In the genomic region with DNA sequence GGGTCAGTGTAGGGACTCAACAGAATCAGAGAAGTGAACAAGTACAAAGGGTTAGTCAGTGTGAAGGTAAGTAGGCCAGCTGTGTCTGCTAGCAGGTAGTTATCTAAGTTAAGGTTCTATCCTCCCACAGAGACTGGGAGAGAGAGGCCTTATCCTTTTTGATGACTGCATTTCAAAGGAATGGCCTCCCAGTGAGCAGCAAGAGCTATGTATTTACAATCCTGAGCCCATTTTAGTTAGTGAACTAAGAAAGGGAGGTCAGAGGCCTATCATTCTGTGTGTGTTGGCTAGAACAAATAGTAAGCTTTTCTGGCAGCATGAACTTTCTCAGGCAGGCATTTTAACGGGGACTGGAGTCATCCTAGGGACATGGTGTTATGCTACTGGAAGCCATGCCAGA, we compare ENCODE assay signal across 12 cellular contexts.
A peak's percentile ranks its signal among the peaks of the same experiment; 100 is the strongest.
DNase-seq lines count a peak whose midpoint lies in the region; ATAC-seq lines count a peak whose summit lies in the region.
"Had no signal": no experiment of that assay in that cellular context is flagged by ENCODE, and none has a peak within 500 bp of the region (broad histone marks: within the 10 kb centered on the region; RNA-seq: fewer than 3 reads in every experiment).

No MANE protein-coding gene starts in this region.

- H3K36me3 ChIP-seq in SJSA1, result no peaks in the 10 kb centered on the region
- no peaks in the 10 kb centered on the region for H3K36me3 ChIP-seq in trophoblast cell (ENCODE audit: control insufficient read depth in 1 of 2, insufficient read depth in 2 of 2, low read length in 2 of 2)
- H3K36me3 ChIP-seq: transverse colon had no signal

- H3K14ac ChIP-seq in trophoblast cell (ENCODE audit: low read length), result no peak overlapping the region

- no peak overlapping the region for H3K4ac ChIP-seq in trophoblast cell (ENCODE audit: low read depth, low read length)

- H3K18ac ChIP-seq in trophoblast cell (ENCODE audit: low read length), result no peak overlapping the region

- no peak for ATAC-seq in GM21367 (IDR thresholded peaks at IDR 0.05; ENCODE audit: unreplicated experiment)
- ATAC-seq: activated T-cell treated with anti-CD3 and anti-CD28 coated beads, Interleukin-2, amount 50 U/mL, for 4 hours had no signal

- WGBS in trophoblast cell (ENCODE audit: extremely low coverage, insufficient coverage, insufficient read length), result no CpG with 5 or more reads among the region's 1 CpG

- H3K36me3 Mint-ChIP-seq in activated T-helper 2 cell treated with anti-CD3 and anti-CD28 coated beads, Interferon-gamma antibody, Interleukin-2, Interleukin-4, amounts not matched to agents 10 μg/mL and 5 μg/mL and 100 μg/mL, durations not matched to agents 14 hours and 24 hours and 36 hours (ENCODE audit: low read depth), result no peaks in the 10 kb centered on the region

- H3K9ac ChIP-seq in trophoblast cell (ENCODE audit: low read length), result no peak overlapping the region

- H2BK12ac ChIP-seq in trophoblast cell (ENCODE audit: low read length), result no peak overlapping the region

- H3K27me3 Mint-ChIP-seq in activated T-helper 2 cell treated with anti-CD3 and anti-CD28 coated beads, Interferon-gamma antibody, Interleukin-2, Interleukin-4, amounts not matched to agents 10 μg/mL and 5 μg/mL and 100 μg/mL, durations not matched to agents 14 hours and 24 hours and 36 hours (ENCODE audit: low read depth), result no peaks in the 10 kb centered on the region

- intact Hi-C loops in activated T-helper 2 cell treated with anti-CD3 and anti-CD28 coated beads, Interferon-gamma antibody, Interleukin-2, Interleukin-4, amounts not matched to agents 10 μg/mL and 5 μg/mL and 100 μg/mL, durations not matched to agents 14 hours and 24 hours and 36 hours (cut with micrococcal nuclease), result no loop called here

- no peak overlapping the region for H3K4me3 Mint-ChIP-seq in activated T-helper 2 cell treated with anti-CD3 and anti-CD28 coated beads, Interferon-gamma antibody, Interleukin-2, Interleukin-4, amounts not matched to agents 10 μg/mL and 5 μg/mL and 100 μg/mL, durations not matched to agents 14 hours and 24 hours and 36 hours (ENCODE audit: low read depth)
- H3K4me3 Mint-ChIP-seq: activated T-cell treated with anti-CD3 and anti-CD28 coated beads, Interleukin-2, amount 50 U/mL, for 4 hours; neural crest cell had no signal

- no peak overlapping the region for H2BK120ac ChIP-seq in trophoblast cell (ENCODE audit: insufficient read depth, low read length, poor library complexity)

- no peak overlapping the region for H4K91ac ChIP-seq in trophoblast cell (ENCODE audit: low read depth, low read length)

- no peaks in the 10 kb centered on the region for H3K79me2 ChIP-seq in trophoblast cell (ENCODE audit: control insufficient read depth, insufficient read depth, low read length, poor library complexity)

- no peaks in the 10 kb centered on the region for H3K27me3 ChIP-seq in SJSA1 (replicated peaks)
- H3K27me3 ChIP-seq in trophoblast cell (ENCODE audit: insufficient read depth, low read length), result no peaks in the 10 kb centered on the region
- H3K27me3 ChIP-seq: transverse colon had no signal

- no peak overlapping the region for H2AK5ac ChIP-seq in trophoblast cell (ENCODE audit: low read length)

- H2AFZ ChIP-seq in trophoblast cell (ENCODE audit: insufficient read depth, low read length, poor library complexity), result no peak overlapping the region

- no peak overlapping the region for H3K4me2 ChIP-seq in trophoblast cell (ENCODE audit: low read length)

- H4K12ac ChIP-seq in trophoblast cell (ENCODE audit: low read depth, low read length), result no peak overlapping the region

- no peaks in the 10 kb centered on the region for H3K4me1 Mint-ChIP-seq in activated T-helper 2 cell treated with anti-CD3 and anti-CD28 coated beads, Interferon-gamma antibody, Interleukin-2, Interleukin-4, amounts not matched to agents 10 μg/mL and 5 μg/mL and 100 μg/mL, durations not matched to agents 14 hours and 24 hours and 36 hours (ENCODE audit: low read depth)

- no peaks in the 10 kb centered on the region for H3K79me1 ChIP-seq in trophoblast cell (ENCODE audit: low read length)

- H3K9me3 ChIP-seq in SJSA1 (replicated peaks), result no peaks in the 10 kb centered on the region
- H3K9me3 ChIP-seq in trophoblast cell (ENCODE audit: insufficient read depth, low read depth, low read length), result no peaks in the 10 kb centered on the region
- H3K9me3 ChIP-seq: transverse colon had no signal

- H3K4me3 ChIP-seq in SJSA1, result no peak overlapping the region
- H3K4me3 ChIP-seq in trophoblast cell (ENCODE audit: low read depth, low read length), result no peak overlapping the region
- H3K4me3 ChIP-seq: transverse colon had no signal

- no peak overlapping the region for H4K8ac ChIP-seq in trophoblast cell (ENCODE audit: low read depth, low read length)

- H3K4me1 ChIP-seq in SJSA1 (replicated peaks) (peaks cover 12% of the 10 kb centered on the region), trophoblast cell (ENCODE audit: control insufficient read depth in 1 of 2, insufficient read depth in 2 of 2, low read length in 2 of 2) (no peaks in the 10 kb centered on the region)
- H3K4me1 ChIP-seq: transverse colon had no signal

- H3K23ac ChIP-seq in trophoblast cell (ENCODE audit: low read length), result no peak overlapping the region

- no peak overlapping the region for H3K27ac Mint-ChIP-seq in activated T-helper 2 cell treated with anti-CD3 and anti-CD28 coated beads, Interferon-gamma antibody, Interleukin-2, Interleukin-4, amounts not matched to agents 10 μg/mL and 5 μg/mL and 100 μg/mL, durations not matched to agents 14 hours and 24 hours and 36 hours

- H3K27ac ChIP-seq in SJSA1, result peak overlapping the region; percentile 64
- no peak overlapping the region for H3K27ac ChIP-seq in trophoblast cell (ENCODE audit: low read depth, low read length)
- H3K27ac ChIP-seq: transverse colon had no signal

- H2BK5ac ChIP-seq in trophoblast cell (ENCODE audit: low read depth, low read length, poor library complexity), result no peak overlapping the region

- no peaks in the 10 kb centered on the region for H3K9me3 Mint-ChIP-seq in activated T-helper 2 cell treated with anti-CD3 and anti-CD28 coated beads, Interferon-gamma antibody, Interleukin-2, Interleukin-4, amounts not matched to agents 10 μg/mL and 5 μg/mL and 100 μg/mL, durations not matched to agents 14 hours and 24 hours and 36 hours
- H3K9me3 Mint-ChIP-seq: activated T-cell treated with anti-CD3 and anti-CD28 coated beads, Interleukin-2, amount 50 U/mL, for 4 hours; neural crest cell had no signal

- DNase-seq in GM04503 (ENCODE audit: low read depth), result peak; percentile 54
- DNase-seq in SJSA1 (ENCODE audit: low read depth in 1 of 2, low spot score in 2 of 2), result peak; percentile 71 to 88
- peak; percentile 4 for DNase-seq in hepatic stellate cell (ENCODE audit: low spot score)
- peak; percentile 59 to 75 for DNase-seq in trophoblast cell
- DNase-seq in NCI-H2081 treated with DMSO at 0.1 percent for 48 hours (lab: John Stamatoyannopoulos, UW), result no peak
- no peak for DNase-seq in activated T-helper 2 cell treated with anti-CD3 and anti-CD28 coated beads, Interferon-gamma antibody, Interleukin-2, Interleukin-4, amounts not matched to agents 10 μg/mL and 5 μg/mL and 100 μg/mL, durations not matched to agents 14 hours and 24 hours and 36 hours (ENCODE audit: low spot score)
- DNase-seq in NCI-H2029 treated with DMSO at 0.1 percent for 48 hours (lab: John Stamatoyannopoulos, UW), result no peak
- DNase-seq: activated T-cell treated with anti-CD3 and anti-CD28 coated beads, Interleukin-2, amount 50 U/mL, for 4 hours; cerebellar nuclear complex; transverse colon had no signal

Comparison
In these comparisons a context has a peak if more than half of its experiments do, and no peak if none do; other contexts are left out.
1. DNase-seq: peak in GM04503 (single experiment), SJSA1 (2 of 2), hepatic stellate cell (single experiment) and trophoblast cell (2 of 2); none in NCI-H2081 treated with DMSO at 0.1 percent for 48 hours (single experiment), activated T-helper 2 cell treated with anti-CD3 and anti-CD28 coated beads, Interferon-gamma antibody, Interleukin-2, Interleukin-4, amounts not matched to agents 10 μg/mL and 5 μg/mL and 100 μg/mL, durations not matched to agents 14 hours and 24 hours and 36 hours (single experiment) and NCI-H2029 treated with DMSO at 0.1 percent for 48 hours (single experiment).